ENCODE assay signal across 10 cellular contexts in genomic region chr3:131217296-131217741, GRCh38.
DNase-seq lines count a peak whose midpoint lies in the region; ATAC-seq and TF ChIP-seq lines count a peak whose summit lies in the region.
"Had no signal": no experiment of that assay in that cellular context is flagged by ENCODE, and none has a peak within 500 bp of the region (broad histone marks: within the 10 kb centered on the region; RNA-seq: fewer than 3 reads in every experiment).

No MANE protein-coding gene starts in this region.

- no peak overlapping the region for H3K27ac Mint-ChIP-seq in stimulated activated memory B cell treated with anti-CD40 and anti-IgM and Interleukin-4, amounts not matched to agents 10 μg/mL and 1 μg/mL and 100 μg/mL, for 72 hours
- H3K27ac Mint-ChIP-seq: T-helper 2 cell treated with Interferon-gamma antibody and Interleukin-4, amounts not matched to agents 5 μg/mL and 100 μg/mL, for 36 hours had no signal

- TF ChIP-seq EP300 in ovary (IDR thresholded peaks at IDR 0.05), result no peak

- no peaks in the 10 kb centered on the region for H3K4me1 Mint-ChIP-seq in stimulated activated memory B cell treated with anti-CD40 and anti-IgM and Interleukin-4, amounts not matched to agents 10 μg/mL and 1 μg/mL and 100 μg/mL, for 72 hours

- no peaks in the 10 kb centered on the region for H3K27me3 Mint-ChIP-seq in stimulated activated memory B cell treated with anti-CD40 and anti-IgM and Interleukin-4, amounts not matched to agents 10 μg/mL and 1 μg/mL and 100 μg/mL, for 72 hours

- H3K36me3 ChIP-seq in ovary, result no peaks in the 10 kb centered on the region

- no peak for ATAC-seq in stimulated activated memory B cell treated with anti-CD40 and anti-IgM and Interleukin-4, amounts not matched to agents 10 μg/mL and 1 μg/mL and 100 μg/mL, for 72 hours

- POLR2A ChIA-PET in HEK293T (lab: Yijun Ruan, JAX), result interaction anchor here (0.9 kb wide), 1 partner anchor 114 kb away, joined by 4 read pairs; no protein-coding TSS in a partner anchor

- 60 to 64% (median 64%) methylated on average over 6 of the region's 6 CpGs for WGBS in ovary, 3 donors

- no peak for TF ChIP-seq CTCF in choroid plexus epithelial cell (conservative IDR thresholded peaks at IDR 0.05; ENCODE audit: low read depth, low read length)
- TF ChIP-seq CTCF in ovary (IDR thresholded peaks at IDR 0.05), result no peak

- intact Hi-C loops in ovary (cut with DNase I), result no loop called here

- H3K36me3 Mint-ChIP-seq in stimulated activated memory B cell treated with anti-CD40 and anti-IgM and Interleukin-4, amounts not matched to agents 10 μg/mL and 1 μg/mL and 100 μg/mL, for 72 hours, result no peaks in the 10 kb centered on the region

- H3K4me3 ChIP-seq in choroid plexus epithelial cell (ENCODE audit: low read depth, low read length), result peak overlapping the region; percentile 24
- no peak overlapping the region for H3K4me3 ChIP-seq in ovary

- DNase-seq in HEK293T (ENCODE audit: extremely low spot score) (peak; percentile 42), NCI-H748 treated with DMSO at 0.1 percent for 48 hours (lab: John Stamatoyannopoulos, UW) (peak; percentile 2), choroid plexus epithelial cell (ENCODE audit: low read depth) (peak; percentile 75), ovary (peak in 3 of 5 donors; percentile 16 to 32 (median 17)), OCI-M2 (lab: John Stamatoyannopoulos, UW; ENCODE audit: unreplicated experiment) (no peak), UCSD-AML1 (lab: John Stamatoyannopoulos, UW; ENCODE audit: unreplicated experiment) (no peak)
- no peak for DNase-seq in effector CD4-positive, alpha-beta T cell
- DNase-seq: NCI-H510A had no signal

- CTCF ChIA-PET in HEK293T (lab: Yijun Ruan, JAX), result no interaction called here

- no peak for TF ChIP-seq POLR2A in ovary (IDR thresholded peaks at IDR 0.05)

- H3K4me3 Mint-ChIP-seq in stimulated activated memory B cell treated with anti-CD40 and anti-IgM and Interleukin-4, amounts not matched to agents 10 μg/mL and 1 μg/mL and 100 μg/mL, for 72 hours, result no peak overlapping the region
- H3K4me3 Mint-ChIP-seq: T-helper 2 cell treated with Interferon-gamma antibody and Interleukin-4, amounts not matched to agents 5 μg/mL and 100 μg/mL, for 36 hours had no signal

- H3K9me3 ChIP-seq in ovary, result no peaks in the 10 kb centered on the region

- H3K27ac ChIP-seq in ovary, result no peak overlapping the region

- no peaks in the 10 kb centered on the region for H3K27me3 ChIP-seq in ovary

- H3K9me3 Mint-ChIP-seq in stimulated activated memory B cell treated with anti-CD40 and anti-IgM and Interleukin-4, amounts not matched to agents 10 μg/mL and 1 μg/mL and 100 μg/mL, for 72 hours, result no peaks in the 10 kb centered on the region
- H3K9me3 Mint-ChIP-seq: T-helper 2 cell treated with Interferon-gamma antibody and Interleukin-4, amounts not matched to agents 5 μg/mL and 100 μg/mL, for 36 hours had no signal

- peaks cover 3% of the 10 kb centered on the region for H3K4me1 ChIP-seq in ovary (ENCODE audit: insufficient read depth)

TF ChIP-seq in HEK293T, 16 proteins besides CTCF, POLR2A, EP300 and RAD21:
- TF ChIP-seq L3MBTL2 (conservative IDR thresholded peaks at IDR 0.05) (peak; percentile 62; the same call in 1 of the 2 replicates), HDGF (IDR thresholded peaks at IDR 0.05; ENCODE audit: borderline replicate concordance) (no peak)
TF ChIP-seq in HEK293T: peak in this region for 1.

Comparison
In these comparisons a context has a peak if more than half of its experiments do, and no peak if none do; other contexts are left out.
1. DNase-seq: peak in HEK293T (single experiment), NCI-H748 treated with DMSO at 0.1 percent for 48 hours (single experiment), choroid plexus epithelial cell (single experiment) and ovary (3 of 5); none in effector CD4-positive, alpha-beta T cell (single experiment), OCI-M2 (single experiment) and UCSD-AML1 (single experiment).